10 cellular contexts compared by ENCODE assay signal in genomic region chr1:2315711-2316450, GRCh38.
DNase-seq lines count a peak whose midpoint lies in the region; ATAC-seq, FAIRE-seq and TF ChIP-seq lines count a peak whose summit lies in the region.
"Had no signal": no experiment of that assay in that cellular context is flagged by ENCODE, and none has a peak within 500 bp of the region (broad histone marks: within the 10 kb centered on the region; RNA-seq: fewer than 3 reads in every experiment).

No MANE protein-coding gene starts in this region.

- no peaks in the 10 kb centered on the region for H3K9me3 ChIP-seq in suprapubic skin
- H3K9me3 ChIP-seq: SJCRH30 had no signal

- peak overlapping the region; percentile 86 for H3K27ac ChIP-seq in suprapubic skin
- H3K27ac ChIP-seq: SJCRH30 had no signal

- POLR2A ChIA-PET in activated CD4-positive, alpha-beta memory T cell treated with anti-CD3 and anti-CD28 coated beads, Interleukin-2, amount 10 ng/mL, durations not matched to agents 7 days and 5 days (lab: Charles Lee), result interaction anchor here (0.6 to 6.5 kb wide), 8 partner anchors 15 to 121 kb away, joined by 3 to 49 read pairs (median 4); partner anchors contain the start of gene FAAP20

- H3K27me3 Mint-ChIP-seq in activated T-cell treated with anti-CD3 and anti-CD28 coated beads, Interleukin-2, amount 50 U/mL, for 24 hours, result no peaks in the 10 kb centered on the region
- no peaks in the 10 kb centered on the region for H3K27me3 Mint-ChIP-seq in activated CD4-positive, alpha-beta memory T cell treated with anti-CD3 and anti-CD28 coated beads, Interleukin-2, amount 10 ng/mL, durations not matched to agents 7 days and 5 days
- H3K27me3 Mint-ChIP-seq in memory B cell, result peaks cover 6% of the 10 kb centered on the region

- H3K27ac Mint-ChIP-seq in activated T-cell treated with anti-CD3 and anti-CD28 coated beads, Interleukin-2, amount 50 U/mL, for 24 hours, result peak overlapping the region; percentile 77
- no peak overlapping the region for H3K27ac Mint-ChIP-seq in activated CD4-positive, alpha-beta memory T cell treated with anti-CD3 and anti-CD28 coated beads, Interleukin-2, amount 10 ng/mL, durations not matched to agents 7 days and 5 days
- peak overlapping the region; percentile 82 for H3K27ac Mint-ChIP-seq in memory B cell

- TF ChIP-seq EP300 in suprapubic skin (IDR thresholded peaks at IDR 0.05), result no peak

- TF ChIP-seq CTCF in suprapubic skin (IDR thresholded peaks at IDR 0.05), result no peak

- peaks cover 87% of the 10 kb centered on the region for H3K4me1 ChIP-seq in suprapubic skin

- H3K4me1 Mint-ChIP-seq in activated T-cell treated with anti-CD3 and anti-CD28 coated beads, Interleukin-2, amount 50 U/mL, for 24 hours (ENCODE audit: low read depth), result peaks cover 17% of the 10 kb centered on the region
- H3K4me1 Mint-ChIP-seq in activated CD4-positive, alpha-beta memory T cell treated with anti-CD3 and anti-CD28 coated beads, Interleukin-2, amount 10 ng/mL, durations not matched to agents 7 days and 5 days, result peaks cover 15% of the 10 kb centered on the region
- H3K4me1 Mint-ChIP-seq in memory B cell, result peaks cover 20% of the 10 kb centered on the region

- no peak for FAIRE-seq in HTR-8/SVneo (lab: Jason Lieb, UNC)

- no peaks in the 10 kb centered on the region for H3K9me3 Mint-ChIP-seq in activated T-cell treated with anti-CD3 and anti-CD28 coated beads, Interleukin-2, amount 50 U/mL, for 24 hours
- H3K9me3 Mint-ChIP-seq in activated CD4-positive, alpha-beta memory T cell treated with anti-CD3 and anti-CD28 coated beads, Interleukin-2, amount 10 ng/mL, durations not matched to agents 7 days and 5 days, result no peaks in the 10 kb centered on the region
- no peaks in the 10 kb centered on the region for H3K9me3 Mint-ChIP-seq in memory B cell

- H3K27me3 ChIP-seq in suprapubic skin, result no peaks in the 10 kb centered on the region

- H3K36me3 Mint-ChIP-seq in activated T-cell treated with anti-CD3 and anti-CD28 coated beads, Interleukin-2, amount 50 U/mL, for 24 hours (ENCODE audit: low read depth), result no peaks in the 10 kb centered on the region
- peaks cover 2% of the 10 kb centered on the region for H3K36me3 Mint-ChIP-seq in activated CD4-positive, alpha-beta memory T cell treated with anti-CD3 and anti-CD28 coated beads, Interleukin-2, amount 10 ng/mL, durations not matched to agents 7 days and 5 days (ENCODE audit: low read depth)
- H3K36me3 Mint-ChIP-seq in memory B cell, result no peaks in the 10 kb centered on the region

- DNase-seq in activated T-cell treated with anti-CD3 and anti-CD28 coated beads, Interleukin-2, amount 50 U/mL, for 24 hours, result peak; percentile 44
- DNase-seq in activated T-cell treated with anti-CD3 and anti-CD28 coated beads for 4 hours (no peak), memory B cell (ENCODE audit: low spot score in 2 of 2) (no peak), suprapubic skin (ENCODE audit: low spot score in 2 of 2) (no peak), NCI-H2227 treated with DMSO at 0.1 percent for 48 hours (lab: John Stamatoyannopoulos, UW) (no peak), NCI-H2107 treated with DMSO at 0.1 percent for 48 hours (lab: John Stamatoyannopoulos, UW; ENCODE audit: unreplicated experiment) (no peak), HTR-8/SVneo (ENCODE audit: insufficient read length, low spot score) (no peak)
- no peak for DNase-seq in activated CD4-positive, alpha-beta memory T cell treated with anti-CD3 and anti-CD28 coated beads, Interleukin-2, amount 10 ng/mL, durations not matched to agents 7 days and 5 days
- DNase-seq: NCI-H1105 treated with DMSO at 0.1 percent for 48 hours had no signal

- H3K4me3 Mint-ChIP-seq in activated T-cell treated with anti-CD3 and anti-CD28 coated beads, Interleukin-2, amount 50 U/mL, for 24 hours, result peak overlapping the region; percentile 33
- peak overlapping the region; percentile 27 for H3K4me3 Mint-ChIP-seq in activated CD4-positive, alpha-beta memory T cell treated with anti-CD3 and anti-CD28 coated beads, Interleukin-2, amount 10 ng/mL, durations not matched to agents 7 days and 5 days
- H3K4me3 Mint-ChIP-seq in memory B cell, result peak overlapping the region; percentile 80

- no peak overlapping the region for H3K4me3 ChIP-seq in suprapubic skin

- TF ChIP-seq POLR2A in suprapubic skin (IDR thresholded peaks at IDR 0.05), result no peak

- 78% methylated on average over 15 of the region's 21 CpGs for WGBS in suprapubic skin

- CTCF ChIA-PET in activated CD4-positive, alpha-beta memory T cell treated with anti-CD3 and anti-CD28 coated beads, Interleukin-2, amount 10 ng/mL, durations not matched to agents 7 days and 5 days (lab: Charles Lee), result interaction anchor here (0.8 to 2.8 kb wide), 11 partner anchors 11 to 121 kb away, joined by 3 to 19 read pairs (median 5); partner anchors contain the start of gene FAAP20

- no peak for ATAC-seq in memory B cell (ENCODE audit: low read depth)

- H3K36me3 ChIP-seq in suprapubic skin, result no peaks in the 10 kb centered on the region
- H3K36me3 ChIP-seq: SJCRH30 had no signal

Comparison
In these comparisons a context has a peak if more than half of its experiments do, and no peak if none do; other contexts are left out.
1. H3K4me3 Mint-ChIP-seq: peak in every context shown above with its lines; median percentile 80 in memory B cell; 33 in activated T-cell treated with anti-CD3 and anti-CD28 coated beads, Interleukin-2, amount 50 U/mL, for 24 hours; 27 in activated CD4-positive, alpha-beta memory T cell treated with anti-CD3 and anti-CD28 coated beads, Interleukin-2, amount 10 ng/mL, durations not matched to agents 7 days and 5 days.